9 cellular contexts compared by ENCODE assay signal in the genomic region with DNA sequence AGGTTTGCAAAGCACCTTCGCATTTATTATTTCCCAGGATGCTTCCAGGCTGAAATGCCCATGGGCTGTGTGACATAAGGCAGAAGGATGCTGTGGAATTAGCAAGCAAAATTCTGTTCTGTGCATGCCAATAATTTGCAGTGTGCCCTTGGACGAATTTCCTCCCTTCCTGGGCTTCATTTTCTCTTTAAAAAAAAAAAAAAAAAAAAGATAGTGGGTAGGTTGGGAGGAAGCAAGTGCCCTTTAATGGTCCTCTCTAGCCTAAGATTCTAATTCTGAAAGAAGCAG. TPM values are rescaled to one million over a fixed set of nuclear protein-coding genes. Genes with fewer than 3 reads are reported as not detected.
DNase-seq lines count a peak whose midpoint lies in the region; ATAC-seq, FAIRE-seq and TF ChIP-seq lines count a peak whose summit lies in the region.
"Had no signal": no experiment of that assay in that cellular context is flagged by ENCODE, and none has a peak within 500 bp of the region (broad histone marks: within the 10 kb centered on the region; RNA-seq: fewer than 3 reads in every experiment).

No MANE protein-coding gene starts in this region.

- H3K27me3 ChIP-seq in HCT116 (ENCODE audit: insufficient read depth, low read length) (no peaks in the 10 kb centered on the region), smooth muscle cell (ENCODE audit: low read depth) (no peaks in the 10 kb centered on the region)

- peaks cover 0 to 2% of the 10 kb centered on the region in 2 experiments; a peak in 1 of 4 replicates for H3K36me3 ChIP-seq in HCT116 (ENCODE audit: control insufficient read depth in 1 of 2, insufficient read depth in 2 of 2, low read length in 2 of 2)
- peaks cover 0 to 4% of the 10 kb centered on the region in 2 donors for H3K36me3 ChIP-seq in kidney (ENCODE audit: control insufficient read depth in 1 of 2, insufficient read depth in 2 of 2, low read length in 2 of 2)
- H3K36me3 ChIP-seq in smooth muscle cell (ENCODE audit: low read depth): no peaks in the 10 kb centered on the region

- WGBS in smooth muscle cell (ENCODE audit: low lambda C conversion rate): 21% methylated on average over 2 of the region's 2 CpGs

- H2AFZ ChIP-seq in HCT116 (ENCODE audit: low read depth, low read length, poor library complexity, severe bottlenecking) (no peak overlapping the region), smooth muscle cell (ENCODE audit: low read depth) (no peak overlapping the region)

- ATAC-seq in HCT116: no peak
- no peak for ATAC-seq in activated B cell treated with CpG ODN at 0.5 μM for 24 hours (ENCODE audit: low read depth)
- no peak for ATAC-seq in HG03520 (IDR thresholded peaks at IDR 0.05; ENCODE audit: unreplicated experiment)
- ATAC-seq in HG03442 (IDR thresholded peaks at IDR 0.05; ENCODE audit: unreplicated experiment): no peak
- no peak for ATAC-seq in HG02571 (IDR thresholded peaks at IDR 0.05; ENCODE audit: unreplicated experiment)
- ATAC-seq: activated CD4-positive, CD25-positive, alpha-beta regulatory T cell treated with anti-CD3 and anti-CD28 coated beads, Interleukin-2, amount 50 U/mL, for 24 hours had no signal

- H3K4me2 ChIP-seq in HCT116 (ENCODE audit: low read length): peak overlapping the region; percentile 85
- peak overlapping the region; percentile 98 for H3K4me2 ChIP-seq in smooth muscle cell

- H3K9ac ChIP-seq in HCT116 (ENCODE audit: low read length) (peak overlapping the region; percentile 94), kidney (ENCODE audit: low read length in 2 of 2) (peak overlapping the region; percentile 17 to 27), smooth muscle cell (ENCODE audit: low read depth) (peak overlapping the region; percentile 89)

- in situ Hi-C loops in GM13976 (cut with MboI; ENCODE audit: low sequenced_read_pairs, unreplicated experiment): no loop called here

- H3K36me3 Mint-ChIP-seq in activated B cell treated with CpG ODN at 0.5 μM for 24 hours (ENCODE audit: low read depth): peaks cover 22% of the 10 kb centered on the region

- H3K4me1 ChIP-seq in HCT116 (ENCODE audit: control insufficient read depth in 1 of 2, insufficient read depth in 2 of 2, low read length in 2 of 2) (peaks cover 59 to 89% of the 10 kb centered on the region in 2 experiments), kidney (ENCODE audit: control insufficient read depth in 1 of 2, insufficient read depth in 1 of 2, low read depth in 1 of 2, low read length in 2 of 2) (peaks cover 4 to 14% of the 10 kb centered on the region in 2 donors), smooth muscle cell (ENCODE audit: low read depth) (peaks cover 65% of the 10 kb centered on the region)

- no peaks in the 10 kb centered on the region; the same call in 1 of the 2 replicates for H4K20me1 ChIP-seq in HCT116 (ENCODE audit: insufficient read depth)
- peaks cover 25% of the 10 kb centered on the region for H4K20me1 ChIP-seq in smooth muscle cell (ENCODE audit: low read depth)

- intact Hi-C loops in HCT116 (cut with micrococcal nuclease) (no loop called here), activated B cell treated with CpG ODN at 0.5 μM for 24 hours (cut with micrococcal nuclease) (no loop called here), kidney (cut with DNase I) (no loop called here)

- H3K4me1 Mint-ChIP-seq in activated B cell treated with CpG ODN at 0.5 μM for 24 hours: peaks cover 71% of the 10 kb centered on the region

- peak overlapping the region; percentile 87 for H3K27ac ChIP-seq in HCT116 (ENCODE audit: low read depth, low read length)
- H3K27ac ChIP-seq in kidney (ENCODE audit: low read depth in 2 of 2, low read length in 2 of 2): peak overlapping the region; percentile 91 to 95
- peak overlapping the region; percentile 99 for H3K27ac ChIP-seq in smooth muscle cell (ENCODE audit: low read depth)

- CTCF ChIA-PET in HCT116 (lab: Charles Lee) (interaction anchor here (0.8 kb wide), 1 partner anchor 75 kb away, joined by 8 read pairs; no protein-coding TSS in a partner anchor), activated B cell treated with CpG ODN at 0.5 μM for 24 hours (lab: Charles Lee) (interaction anchor here (31.5 kb wide), 1 partner anchor 74 kb away, joined by 872 read pairs; no protein-coding TSS in a partner anchor)

- TF ChIP-seq CTCF in HCT116 (IDR thresholded peaks at IDR 0.05 in 2 of 3, conservative IDR thresholded peaks at IDR 0.05 in 1 of 3; ENCODE audit: borderline replicate concordance in 1 of 3, insufficient read depth in 1 of 3, low read depth in 2 of 3, low read length in 2 of 3) (no peak), activated B cell treated with CpG ODN at 0.5 μM for 24 hours (IDR thresholded peaks at IDR 0.05) (no peak), kidney (IDR thresholded peaks at IDR 0.05; ENCODE audit: borderline replicate concordance, extremely low read depth, insufficient read depth) (no peak), smooth muscle cell (IDR thresholded peaks at IDR 0.05; ENCODE audit: borderline replicate concordance, insufficient read depth, poor library complexity, severe bottlenecking) (no peak), GM13976 (IDR thresholded peaks at IDR 0.05; ENCODE audit: borderline replicate concordance, control extremely low read depth, extremely low read depth, insufficient read depth, missing control alignments) (no peak)

- no peak for TF ChIP-seq RAD21 in HCT116 (IDR thresholded peaks at IDR 0.05; ENCODE audit: low read depth)

- POLR2A ChIA-PET in HCT116 (lab: Charles Lee): no interaction called here
- POLR2A ChIA-PET in activated B cell treated with CpG ODN at 0.5 μM for 24 hours (lab: Charles Lee): interaction anchor here (0.7 to 36.4 kb wide), 6 partner anchors 12 to 62 kb away, joined by 3 to 1151 read pairs (median 4); no protein-coding TSS in a partner anchor

- H3K4me3 ChIP-seq in HCT116 (replicated peaks in 1 of 2; ENCODE audit: low read depth in 1 of 2, low read length in 2 of 2): 0 out of 4 replicates have a peak overlapping the region, but pooled peaks of 1 of the 2 experiments have one; percentile 31
- peak overlapping the region; percentile 13 to 20 for H3K4me3 ChIP-seq in kidney (ENCODE audit: low read length in 2 of 2)
- H3K4me3 ChIP-seq in smooth muscle cell: peak overlapping the region; percentile 10

- peaks cover 78% of the 10 kb centered on the region for H3F3A ChIP-seq in smooth muscle cell (ENCODE audit: low read depth)

- no peaks in the 10 kb centered on the region for H3K27me3 Mint-ChIP-seq in activated B cell treated with CpG ODN at 0.5 μM for 24 hours

- no peaks in the 10 kb centered on the region for H3K9me3 Mint-ChIP-seq in activated B cell treated with CpG ODN at 0.5 μM for 24 hours

- H3K9me2 ChIP-seq in HCT116 (ENCODE audit: insufficient read depth): no peaks in the 10 kb centered on the region

- RAD21 ChIA-PET in HCT116 (lab: Charles Lee; ENCODE audit: low non-redundant PET in 1 of 2, low total read pairs in 2 of 2, uncharacterized antibody in 2 of 2, unreplicated experiment in 2 of 2): interaction anchor here in 1 of 2 experiments (0.8 kb wide), 1 partner anchor 76 kb away, joined by 3 read pairs; no protein-coding TSS in a partner anchor

- DNase-seq in HCT116 (ENCODE audit: low read depth, low spot score): no peak
- no peak for DNase-seq in activated B cell treated with CpG ODN at 0.5 μM for 24 hours
- no peak for DNase-seq in kidney
- no peak for DNase-seq in smooth muscle cell (lab: John Stamatoyannopoulos, UW; ENCODE audit: unreplicated experiment)
- no peak for DNase-seq in GM13976 (ENCODE audit: low spot score)

- H3K9me3 ChIP-seq in HCT116 (ENCODE audit: control insufficient read depth in 1 of 2, insufficient read depth in 1 of 2, low read depth in 1 of 2, low read length in 2 of 2): no peaks in the 10 kb centered on the region
- no peaks in the 10 kb centered on the region for H3K9me3 ChIP-seq in kidney (ENCODE audit: control insufficient read depth in 1 of 2, low read length in 2 of 2)
- H3K9me3 ChIP-seq in smooth muscle cell (replicated peaks; ENCODE audit: low read depth): no peaks in the 10 kb centered on the region

- H3K27ac Mint-ChIP-seq in activated B cell treated with CpG ODN at 0.5 μM for 24 hours: peak overlapping the region; percentile 95

- peak overlapping the region; percentile 29 for H3K4me3 Mint-ChIP-seq in activated B cell treated with CpG ODN at 0.5 μM for 24 hours

- H3K79me2 ChIP-seq in HCT116 (ENCODE audit: insufficient read depth, low read length): peaks cover 22% of the 10 kb centered on the region
- H3K79me2 ChIP-seq in smooth muscle cell (ENCODE audit: low read depth): peaks cover 24% of the 10 kb centered on the region

- no TSS peak for BruUV-seq in HCT116 (replicated peaks; lab: Mats Ljungman, UMichigan)

- no peak for TF ChIP-seq POLR2A in HCT116 (IDR thresholded peaks at IDR 0.05; ENCODE audit: borderline replicate concordance, extremely low read depth, insufficient read depth, insufficient read length)

- no peak for FAIRE-seq in kidney (lab: Jason Lieb, UNC)

TF ChIP-seq in HCT116, 20 proteins besides CTCF, POLR2A, EP300 and RAD21 (continues in another document):
- TF ChIP-seq EZH2 (IDR thresholded peaks at IDR 0.05) (no peak), SRF (IDR thresholded peaks at IDR 0.05; ENCODE audit: low read depth) (no peak), ZFX (IDR thresholded peaks at IDR 0.05) (no peak), ZNF274 (IDR thresholded peaks at IDR 0.05; ENCODE audit: low read depth, low read length) (no peak)

RNA-seq across cellular contexts. Expression of a gene that starts 2.5 kb away (rescaled TPM):
- total RNA-seq in HCT116 (2021; ENCODE audit: unreplicated experiment): 183 TPM
- 116 and 167 TPM in 2 replicates for polyA plus RNA-seq in HCT116 (2012)
- 195 and 205 TPM in 2 replicates for total RNA-seq in activated B cell treated with CpG ODN at 0.5 μM for 24 hours
- total RNA-seq in kidney: 97.8 TPM
- polyA plus RNA-seq in kidney (ENCODE audit: insufficient read depth, low read depth, low replicate concordance): 157 TPM
- total RNA-seq in smooth muscle cell: 629 and 752 TPM in 2 replicates
- polyA plus RNA-seq in smooth muscle cell: 929 and 1,018 TPM in 2 replicates

RNA-seq across cellular contexts. Expression of a gene that starts 30.7 kb away (rescaled TPM):
- 16.3 TPM for total RNA-seq in HCT116 (2021; ENCODE audit: unreplicated experiment)
- 4.0 and 5.3 TPM in 2 replicates for polyA plus RNA-seq in HCT116 (2012)
- total RNA-seq in activated B cell treated with CpG ODN at 0.5 μM for 24 hours: 2.4 and 3.4 TPM in 2 replicates
- total RNA-seq in kidney: 0.50 TPM
- polyA plus RNA-seq in kidney (ENCODE audit: insufficient read depth, low read depth, low replicate concordance): not detected
- 0.63 and 1.2 TPM in 2 replicates for total RNA-seq in smooth muscle cell
- polyA plus RNA-seq in smooth muscle cell: 1.4 and 2.1 TPM in 2 replicates

Comparison
In these comparisons a context has a peak if more than half of its experiments do, and no peak if none do; other contexts are left out.
1. H3K9ac ChIP-seq: peak in every context shown above with its lines; median percentile 94 in HCT116; 89 in smooth muscle cell; 22 in kidney.